ENCODE assay signal across 9 cellular contexts in the genomic region with DNA sequence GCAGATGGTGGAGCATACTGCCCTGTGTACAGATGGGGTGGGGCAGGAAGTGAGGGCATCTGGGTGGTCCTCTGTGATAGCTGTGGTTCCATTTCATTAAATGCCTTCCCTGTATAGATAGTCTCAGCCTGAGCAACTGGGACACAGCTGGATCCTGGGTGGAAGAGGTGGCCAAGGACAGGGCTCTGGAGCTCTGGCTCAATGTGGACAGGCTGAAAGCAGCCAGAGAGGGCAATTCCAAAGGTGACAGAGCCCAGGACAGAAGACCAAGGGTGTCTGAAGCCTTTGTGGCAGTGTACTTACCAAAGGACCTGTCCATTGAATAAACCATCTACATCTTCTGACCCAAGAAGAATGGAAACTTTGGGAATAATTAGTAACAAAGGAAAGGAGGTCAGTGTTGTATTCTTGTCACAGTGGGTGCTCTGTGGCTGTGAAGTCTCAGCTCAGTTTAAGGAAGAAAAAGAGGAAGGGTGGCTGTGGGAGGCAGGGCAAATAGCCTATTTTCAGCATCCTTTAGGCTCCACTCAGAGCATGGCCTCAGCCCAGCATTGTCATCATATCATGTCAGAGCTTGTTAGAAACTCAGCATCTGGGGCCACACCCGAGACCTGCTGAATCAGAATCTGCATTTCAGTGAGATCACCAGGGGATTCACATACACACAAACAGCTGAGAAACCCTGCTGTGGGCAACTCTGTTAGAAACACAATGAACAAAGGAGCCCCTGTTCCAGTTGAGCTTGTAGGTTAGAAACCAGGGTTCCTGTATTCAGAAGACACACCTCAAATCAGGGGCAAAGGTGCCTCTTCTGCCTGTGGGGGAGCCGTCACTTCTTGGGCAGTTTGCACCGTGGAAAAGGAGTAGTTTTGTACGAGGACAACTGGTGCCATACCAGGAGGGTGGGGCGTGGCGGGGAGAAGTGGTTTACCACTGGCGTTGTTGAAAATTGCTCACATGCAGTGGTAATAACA.
DNase-seq lines count a peak whose midpoint lies in the region; ATAC-seq and TF ChIP-seq lines count a peak whose summit lies in the region.
"Had no signal": no experiment of that assay in that cellular context is flagged by ENCODE, and none has a peak within 500 bp of the region (broad histone marks: within the 10 kb centered on the region; RNA-seq: fewer than 3 reads in every experiment).

No MANE protein-coding gene starts in this region.

- H3K4me1 Mint-ChIP-seq in effector memory CD8-positive, alpha-beta T cell (ENCODE audit: low read depth in 2 of 2): peaks cover 49 to 60% of the 10 kb centered on the region in 2 donors

- H3K27me3 ChIP-seq in spleen (replicated peaks in 1 of 7) (no peaks in the 10 kb centered on the region), vagina (no peaks in the 10 kb centered on the region)

- peak; percentile 35 for ATAC-seq in HG03159 (IDR thresholded peaks at IDR 0.05; ENCODE audit: unreplicated experiment)
- ATAC-seq in effector memory CD8-positive, alpha-beta T cell (replicated peaks): peak; percentile 48

- no peaks in the 10 kb centered on the region for H3K9me3 Mint-ChIP-seq in effector memory CD8-positive, alpha-beta T cell

- H3K9me3 ChIP-seq in spleen: no peaks in the 10 kb centered on the region
- H3K9me3 ChIP-seq in vagina: no peaks in the 10 kb centered on the region

- H3K36me3 Mint-ChIP-seq in effector memory CD8-positive, alpha-beta T cell (ENCODE audit: insufficient read depth): peaks cover 39% of the 10 kb centered on the region

- TF ChIP-seq POLR2A in spleen (IDR thresholded peaks at IDR 0.05) (no peak), vagina (IDR thresholded peaks at IDR 0.05) (no peak)

- H3K36me3 ChIP-seq in spleen (peaks cover 3 to 84% (median 26%) of the 10 kb centered on the region in 6 donors), vagina (no peaks in the 10 kb centered on the region)

- H3K27me3 Mint-ChIP-seq in effector memory CD8-positive, alpha-beta T cell: no peaks in the 10 kb centered on the region

- peak overlapping the region; percentile 96 to 99 for H3K27ac Mint-ChIP-seq in effector memory CD8-positive, alpha-beta T cell

- DNase-seq in DMS53 (lab: John Stamatoyannopoulos, UW) (peak; percentile 20), DMS53 treated with DMSO at 0.1 percent for 48 hours (lab: John Stamatoyannopoulos, UW; ENCODE audit: unreplicated experiment) (no peak), spleen (no peak), vagina (ENCODE audit: extremely low spot score in 2 of 2) (no peak)
- DNase-seq in activated CD4-positive, CD25-positive, alpha-beta regulatory T cell treated with anti-CD3 and anti-CD28 coated beads, Interleukin-2, amount 50 U/mL, for 16 hours (ENCODE audit: low read depth, low spot score): peak; percentile 61
- DNase-seq in effector memory CD8-positive, alpha-beta T cell: peak; percentile 66 to 71 (median 70)
- no peak for DNase-seq in effector CD8-positive, alpha-beta T cell (lab: John Stamatoyannopoulos, UW)

- 60 to 77% (median 67%) methylated on average over 7 of the region's 7 CpGs for WGBS in spleen, 5 donors

- no peak overlapping the region for H3K4me3 ChIP-seq in spleen
- no peak overlapping the region for H3K4me3 ChIP-seq in vagina

- H3K4me1 ChIP-seq in spleen (peaks cover 12 to 57% (median 36%) of the 10 kb centered on the region in 6 donors), vagina (peaks cover 20% of the 10 kb centered on the region)

- intact Hi-C loops in spleen (cut with DNase I; ENCODE audit: low total_unique reads) (no loop called here), vagina (cut with DNase I) (no loop called here)

- TF ChIP-seq CTCF in spleen (IDR thresholded peaks at IDR 0.05 in 8 of 11, conservative IDR thresholded peaks at IDR 0.05 in 3 of 11): no peak
- no peak for TF ChIP-seq CTCF in vagina (IDR thresholded peaks at IDR 0.05)

- peak overlapping the region in 7 of 8 donors; percentile 24 to 79 (median 42) for H3K27ac ChIP-seq in spleen
- no peak overlapping the region for H3K27ac ChIP-seq in vagina
- H3K27ac ChIP-seq: 22Rv1 had no signal

- H3K4me3 Mint-ChIP-seq in effector memory CD8-positive, alpha-beta T cell: peak overlapping the region; percentile 69

Comparison
In these comparisons a context has a peak if more than half of its experiments do, and no peak if none do; other contexts are left out.
1. DNase-seq: peak in DMS53 (single experiment), activated CD4-positive, CD25-positive, alpha-beta regulatory T cell treated with anti-CD3 and anti-CD28 coated beads, Interleukin-2, amount 50 U/mL, for 16 hours (single experiment) and effector memory CD8-positive, alpha-beta T cell (3 of 3); none in DMS53 treated with DMSO at 0.1 percent for 48 hours (single experiment), spleen (single experiment), vagina (0 of 2) and effector CD8-positive, alpha-beta T cell (single experiment).